Comparison of ENCODE assay signal across 19 cellular contexts in genomic region chr7:140489021-140489349, GRCh38. TPM values are rescaled to one million over a fixed set of nuclear protein-coding genes. Genes with fewer than 3 reads are reported as not detected.
DNase-seq lines count a peak whose midpoint lies in the region; ATAC-seq and TF ChIP-seq lines count a peak whose summit lies in the region.
"Had no signal": no experiment of that assay in that cellular context is flagged by ENCODE, and none has a peak within 500 bp of the region (broad histone marks: within the 10 kb centered on the region; RNA-seq: fewer than 3 reads in every experiment).

No MANE protein-coding gene starts in this region.

- no peak overlapping the region for H3K4me3 Mint-ChIP-seq in CD8-positive, alpha-beta memory T cell
- H3K4me3 Mint-ChIP-seq in dendritic cell treated with granulocyte-macrophage colony-stimulating factor and Interleukin-4, amounts not matched to agents 40 ng/mL and 50 ng/mL, for 4 days = no peak overlapping the region
- H3K4me3 Mint-ChIP-seq in nephron = no peak overlapping the region
- H3K4me3 Mint-ChIP-seq: CD4-positive, alpha-beta memory T cell had no signal

- no peak overlapping the region for H3K4me3 ChIP-seq in CD8-positive, alpha-beta memory T cell (ENCODE audit: low read length)

- H3K36me3 ChIP-seq in CD8-positive, alpha-beta memory T cell (ENCODE audit: insufficient read depth, low read length) = no peaks in the 10 kb centered on the region
- H3K36me3 ChIP-seq: BE2C had no signal

- no peaks in the 10 kb centered on the region for H3K36me3 Mint-ChIP-seq in CD8-positive, alpha-beta memory T cell
- no peaks in the 10 kb centered on the region for H3K36me3 Mint-ChIP-seq in dendritic cell treated with granulocyte-macrophage colony-stimulating factor and Interleukin-4, amounts not matched to agents 40 ng/mL and 50 ng/mL, for 4 days (ENCODE audit: low read depth)
- no peaks in the 10 kb centered on the region for H3K36me3 Mint-ChIP-seq in nephron (ENCODE audit: low read depth)
- H3K36me3 Mint-ChIP-seq: CD4-positive, alpha-beta memory T cell had no signal

- H3K27me3 Mint-ChIP-seq in CD8-positive, alpha-beta memory T cell = peaks cover 0 to 3% of the 10 kb centered on the region in 2 donors
- no peaks in the 10 kb centered on the region for H3K27me3 Mint-ChIP-seq in dendritic cell treated with granulocyte-macrophage colony-stimulating factor and Interleukin-4, amounts not matched to agents 40 ng/mL and 50 ng/mL, for 4 days
- peaks cover 3% of the 10 kb centered on the region for H3K27me3 Mint-ChIP-seq in nephron (ENCODE audit: low read depth)

- CTCF ChIA-PET in CD8-positive, alpha-beta memory T cell (lab: Charles Lee) = interaction anchor here (1.0 to 2.8 kb wide), 4 partner anchors 9 to 164 kb away, joined by 4 to 12 read pairs (median 4); no protein-coding TSS in a partner anchor

- peak overlapping the region; percentile 69 for H3K27ac ChIP-seq in CD8-positive, alpha-beta memory T cell (ENCODE audit: low read depth, low read length)

- POLR2A ChIA-PET in CD8-positive, alpha-beta memory T cell (lab: Charles Lee) = interaction anchor here (1.4 kb wide), 1 partner anchor 12 kb away, joined by 5 read pairs; no protein-coding TSS in a partner anchor

- H3K9me3 ChIP-seq in CD8-positive, alpha-beta memory T cell (ENCODE audit: low read length) = no peaks in the 10 kb centered on the region
- H3K9me3 ChIP-seq: BE2C had no signal

- peaks cover 0 to 3% (median 0%) of the 10 kb centered on the region in 3 donors for H3K4me1 Mint-ChIP-seq in CD8-positive, alpha-beta memory T cell
- H3K4me1 Mint-ChIP-seq in dendritic cell treated with granulocyte-macrophage colony-stimulating factor and Interleukin-4, amounts not matched to agents 40 ng/mL and 50 ng/mL, for 4 days (ENCODE audit: low read depth) = peaks cover 33% of the 10 kb centered on the region
- no peaks in the 10 kb centered on the region for H3K4me1 Mint-ChIP-seq in nephron

- intact Hi-C loops in dendritic cell treated with granulocyte-macrophage colony-stimulating factor and Interleukin-4, amounts not matched to agents 40 ng/mL and 50 ng/mL, for 4 days (cut with micrococcal nuclease) = no loop called here

- TF ChIP-seq CTCF in nephron (IDR thresholded peaks at IDR 0.05; ENCODE audit: unreplicated experiment in 3 of 3) (no peak), omental fat pad (IDR thresholded peaks at IDR 0.05) (no peak)

- H3K4me1 ChIP-seq in CD8-positive, alpha-beta memory T cell (ENCODE audit: insufficient read depth, low read length) = no peaks in the 10 kb centered on the region
- H3K4me1 ChIP-seq: BE2C had no signal

- H3K27ac Mint-ChIP-seq in CD8-positive, alpha-beta memory T cell = no peak overlapping the region
- H3K27ac Mint-ChIP-seq in dendritic cell treated with granulocyte-macrophage colony-stimulating factor and Interleukin-4, amounts not matched to agents 40 ng/mL and 50 ng/mL, for 4 days = peak overlapping the region; percentile 84
- peak overlapping the region in 2 of 3 experiments; percentile 33 to 59 for H3K27ac Mint-ChIP-seq in nephron
- H3K27ac Mint-ChIP-seq: CD4-positive, alpha-beta memory T cell had no signal

- ATAC-seq in omental fat pad (ENCODE audit: low FRiP score) = no peak
- ATAC-seq in stimulated activated naive CD8-positive, alpha-beta T cell treated with anti-CD3 and anti-CD28 coated beads, Interleukin-15, Interleukin-2, amounts not matched to agents 100 U/mL and 50 U/mL, for 24 hours = no peak
- ATAC-seq: HepG2, Right ventricle myocardium inferior had no signal

- no peaks in the 10 kb centered on the region for H3K9me3 Mint-ChIP-seq in CD8-positive, alpha-beta memory T cell
- H3K9me3 Mint-ChIP-seq in dendritic cell treated with granulocyte-macrophage colony-stimulating factor and Interleukin-4, amounts not matched to agents 40 ng/mL and 50 ng/mL, for 4 days = no peaks in the 10 kb centered on the region
- no peaks in the 10 kb centered on the region for H3K9me3 Mint-ChIP-seq in nephron
- H3K9me3 Mint-ChIP-seq: CD4-positive, alpha-beta memory T cell had no signal

- DNase-seq in CD8-positive, alpha-beta memory T cell = no peak
- DNase-seq in OCI-M1 (lab: John Stamatoyannopoulos, UW) (peak; percentile 23), omental fat pad (ENCODE audit: low spot score) (no peak), SKM-1 (lab: John Stamatoyannopoulos, UW; ENCODE audit: unreplicated experiment) (no peak)
- DNase-seq in stimulated activated naive CD8-positive, alpha-beta T cell treated with anti-CD3 and anti-CD28 coated beads, Interleukin-15, Interleukin-2, amounts not matched to agents 100 U/mL and 50 U/mL, for 24 hours = no peak
- no peak for DNase-seq in stimulated activated CD4-positive, alpha-beta T cell treated with anti-CD3 and anti-CD28 coated beads, Interleukin-4, amount 100 ng/mL, for 1 hour
- DNase-seq: BE2C; CD4-positive, alpha-beta memory T cell; DMS53; H7; NCI-H1092; NCI-H1436 treated with DMSO at 0.1 percent for 48 hours; NCI-H2029; NCI-H2171; NCI-H526 had no signal

- no peaks in the 10 kb centered on the region for H3K27me3 ChIP-seq in CD8-positive, alpha-beta memory T cell (ENCODE audit: insufficient read depth, low read length, poor library complexity, severe bottlenecking)
- H3K27me3 ChIP-seq: BE2C had no signal

RNA-seq across cellular contexts. Expression of gene MKRN1, which starts 9.7 kb away (rescaled TPM):
- total RNA-seq in CD8-positive, alpha-beta memory T cell = 10 to 100 TPM; 66.3 to 67.5 TPM
- 115 TPM for polyA plus RNA-seq in CD8-positive, alpha-beta memory T cell
- total RNA-seq in omental fat pad = 10 to 100 TPM; 38.1 to 61.9 (median 52.6) TPM

Comparison
In these comparisons a context has a peak if more than half of its experiments do, and no peak if none do; other contexts are left out.
1. H3K27ac Mint-ChIP-seq: peak in dendritic cell treated with granulocyte-macrophage colony-stimulating factor and Interleukin-4, amounts not matched to agents 40 ng/mL and 50 ng/mL, for 4 days (single experiment) and nephron (2 of 3); none in CD8-positive, alpha-beta memory T cell (0 of 8).